In genomic region chr7:84040365-84040764, GRCh38 we compare ENCODE assay signal across 13 cellular contexts.
DNase-seq lines count a peak whose midpoint lies in the region; ATAC-seq and TF ChIP-seq lines count a peak whose summit lies in the region.
"Had no signal": no experiment of that assay in that cellular context is flagged by ENCODE, and none has a peak within 500 bp of the region (broad histone marks: within the 10 kb centered on the region; RNA-seq: fewer than 3 reads in every experiment).

No MANE protein-coding gene starts in this region.

- no peak overlapping the region for H3K14ac ChIP-seq in H9 (ENCODE audit: insufficient read depth, low read length)
- H3K14ac ChIP-seq in trophoblast cell (ENCODE audit: low read length) = no peak overlapping the region

- no peak overlapping the region for H2BK120ac ChIP-seq in H9 (ENCODE audit: low read depth, low read length, poor library complexity, severe bottlenecking)
- no peak overlapping the region for H2BK120ac ChIP-seq in trophoblast cell (ENCODE audit: insufficient read depth, low read length, poor library complexity)

- H3K9me3 ChIP-seq in H9 (ENCODE audit: control insufficient read depth, low read depth, low read length) (no peaks in the 10 kb centered on the region), trophoblast cell (ENCODE audit: insufficient read depth, low read depth, low read length) (no peaks in the 10 kb centered on the region)

- H3K18ac ChIP-seq in H9 (ENCODE audit: insufficient read length, low read depth, low read length) = no peak overlapping the region
- H3K18ac ChIP-seq in trophoblast cell (ENCODE audit: low read length) = no peak overlapping the region

- no peak overlapping the region for H2AK5ac ChIP-seq in H9 (ENCODE audit: insufficient read length, low read length)
- peak overlapping the region; percentile 26 for H2AK5ac ChIP-seq in trophoblast cell (ENCODE audit: low read length)

- no peak overlapping the region for H3K4me3 Mint-ChIP-seq in H9
- H3K4me3 Mint-ChIP-seq: activated naive CD8-positive, alpha-beta T cell; CD14-positive monocyte had no signal

- TF ChIP-seq CTCF in H9 (conservative IDR thresholded peaks at IDR 0.05) = no peak

- no peaks in the 10 kb centered on the region for H3K27me3 ChIP-seq in H9 (ENCODE audit: insufficient read depth, low read length)
- no peaks in the 10 kb centered on the region for H3K27me3 ChIP-seq in trophoblast cell (ENCODE audit: insufficient read depth, low read length)

- intact Hi-C loops in sciatic nerve (cut with DNase I) = no loop called here

- no CpG with 5 or more reads among the region's 3 CpGs for WGBS in H9 (ENCODE audit: extremely low coverage, insufficient read length, low lambda C conversion rate)
- WGBS in trophoblast cell (ENCODE audit: extremely low coverage, insufficient coverage, insufficient read length) = no CpG with 5 or more reads among the region's 3 CpGs

- DNase-seq in H9 = no peak
- DNase-seq in NCI-H526 (lab: John Stamatoyannopoulos, UW) = peak; percentile 94 to 97
- peak; percentile 81 for DNase-seq in ecto neural progenitor cell (ENCODE audit: low spot score)
- no peak for DNase-seq in trophoblast cell
- no peak for DNase-seq in sciatic nerve (ENCODE audit: low spot score)
- DNase-seq in NOMO-1 (lab: John Stamatoyannopoulos, UW; ENCODE audit: unreplicated experiment in 2 of 2) = no peak
- DNase-seq: cortex of kidney, NCI-H226 had no signal

- no peak overlapping the region for H2AFZ ChIP-seq in H9 (ENCODE audit: low read length)
- no peak overlapping the region for H2AFZ ChIP-seq in trophoblast cell (ENCODE audit: insufficient read depth, low read length, poor library complexity)

- H3K4ac ChIP-seq in H9 (ENCODE audit: low read depth, low read length) = no peak overlapping the region
- no peak overlapping the region for H3K4ac ChIP-seq in trophoblast cell (ENCODE audit: low read depth, low read length)

- H2BK20ac ChIP-seq in H9 (ENCODE audit: low read depth, low read length, poor library complexity, severe bottlenecking) = no peak overlapping the region

- H3K27me3 Mint-ChIP-seq in H9 (ENCODE audit: low read depth) = no peaks in the 10 kb centered on the region
- H3K27me3 Mint-ChIP-seq: activated naive CD8-positive, alpha-beta T cell had no signal

- no peak overlapping the region for H3K4me3 ChIP-seq in trophoblast cell (ENCODE audit: low read depth, low read length)
- H3K4me3 ChIP-seq: K562 had no signal

- H3K36me3 ChIP-seq in trophoblast cell (ENCODE audit: control insufficient read depth in 1 of 2, insufficient read depth in 2 of 2, low read length in 2 of 2) = no peaks in the 10 kb centered on the region

- H3K4me2 ChIP-seq in H9 (ENCODE audit: insufficient read depth, insufficient read length, low read length) = no peak overlapping the region
- no peak overlapping the region for H3K4me2 ChIP-seq in trophoblast cell (ENCODE audit: low read length)

- no peak overlapping the region for H3T11ph ChIP-seq in H9 (ENCODE audit: low read length)

- H4K91ac ChIP-seq in H9 (ENCODE audit: insufficient read length, low read depth, low read length) (no peak overlapping the region), trophoblast cell (ENCODE audit: low read depth, low read length) (peak overlapping the region; percentile 43)

- no peak overlapping the region for H4K12ac ChIP-seq in trophoblast cell (ENCODE audit: low read depth, low read length)

- H3K79me2 ChIP-seq in H9 (ENCODE audit: insufficient read depth, low read length) (no peaks in the 10 kb centered on the region), trophoblast cell (ENCODE audit: control insufficient read depth, insufficient read depth, low read length, poor library complexity) (no peaks in the 10 kb centered on the region)

- H3K4me1 Mint-ChIP-seq in H9 = peaks cover 7 to 21% of the 10 kb centered on the region in 2 experiments
- H3K4me1 Mint-ChIP-seq: CD14-positive monocyte had no signal

- no peaks in the 10 kb centered on the region for H4K20me1 ChIP-seq in H9 (ENCODE audit: control insufficient read depth, insufficient read depth, insufficient read length)

- H2BK12ac ChIP-seq in H9 (ENCODE audit: insufficient read length, low read depth, low read length) = no peak overlapping the region
- H2BK12ac ChIP-seq in trophoblast cell (ENCODE audit: low read length) = no peak overlapping the region

- H2BK5ac ChIP-seq in H9 (ENCODE audit: insufficient read length, low read length) = no peak overlapping the region
- peak overlapping the region; percentile 5 for H2BK5ac ChIP-seq in trophoblast cell (ENCODE audit: low read depth, low read length, poor library complexity)

- no peak overlapping the region for H3K27ac ChIP-seq in H9 (ENCODE audit: insufficient read length, low read depth, low read length)
- no peak overlapping the region for H3K27ac ChIP-seq in trophoblast cell (ENCODE audit: low read depth, low read length)

- H3K27ac Mint-ChIP-seq in H9 = peak overlapping the region; percentile 24 to 98 (median 54); a peak in 6 of 7 replicates
- H3K27ac Mint-ChIP-seq: activated naive CD8-positive, alpha-beta T cell; CD14-positive monocyte had no signal

- no peak overlapping the region for H3K9ac ChIP-seq in H9 (ENCODE audit: extremely low read depth, insufficient read length, low read length)
- H3K9ac ChIP-seq in trophoblast cell (ENCODE audit: low read length) = no peak overlapping the region

- no peak for ATAC-seq in GM21529 (IDR thresholded peaks at IDR 0.05; ENCODE audit: unreplicated experiment)
- no peak for ATAC-seq in sciatic nerve
- no peak for ATAC-seq in GM18519 (IDR thresholded peaks at IDR 0.05; ENCODE audit: low FRiP score, unreplicated experiment)
- ATAC-seq: K562 had no signal

- no peaks in the 10 kb centered on the region for H3K9me3 Mint-ChIP-seq in H9
- H3K9me3 Mint-ChIP-seq: CD14-positive monocyte had no signal

- no peak overlapping the region for H4K5ac ChIP-seq in H9 (ENCODE audit: insufficient read length, low read depth, low read length)

- H4K8ac ChIP-seq in H9 (replicated peaks; ENCODE audit: insufficient read length, low read depth, low read length) (no peak overlapping the region), trophoblast cell (ENCODE audit: low read depth, low read length) (no peak overlapping the region)

- H3K23me2 ChIP-seq in H9 (ENCODE audit: insufficient read length, low read depth, low read length, poor library complexity, severe bottlenecking) = no peaks in the 10 kb centered on the region

- no peak overlapping the region for H3K56ac ChIP-seq in H9 (ENCODE audit: insufficient read length, low read depth, low read length)

- H3K23ac ChIP-seq in H9 (ENCODE audit: insufficient read length, low read depth, low read length) (no peak overlapping the region), trophoblast cell (ENCODE audit: low read length) (no peak overlapping the region)

- no peak overlapping the region for H2BK15ac ChIP-seq in H9 (ENCODE audit: low read depth, low read length)

- peaks cover 0 to 18% (median 5%) of the 10 kb centered on the region in 3 experiments; a peak in 4 of 7 replicates for H3K36me3 Mint-ChIP-seq in H9 (ENCODE audit: insufficient read depth in 1 of 3, low read depth in 3 of 3)
- H3K36me3 Mint-ChIP-seq: activated naive CD8-positive, alpha-beta T cell; CD14-positive monocyte had no signal

- no peaks in the 10 kb centered on the region for H3K79me1 ChIP-seq in H9 (ENCODE audit: insufficient read depth, low read depth, low read length, poor library complexity, severe bottlenecking)
- peaks cover 1% of the 10 kb centered on the region for H3K79me1 ChIP-seq in trophoblast cell (ENCODE audit: low read length)

- H3K4me1 ChIP-seq in H9 (ENCODE audit: insufficient read depth, low read length) (no peaks in the 10 kb centered on the region), trophoblast cell (ENCODE audit: control insufficient read depth in 1 of 2, insufficient read depth in 2 of 2, low read length in 2 of 2) (peaks cover 0 to 2% of the 10 kb centered on the region in 2 experiments)

Comparison
In these comparisons a context has a peak if more than half of its experiments do, and no peak if none do; other contexts are left out.
1. DNase-seq: peak in NCI-H526 (2 of 2) and ecto neural progenitor cell (single experiment); none in H9 (single experiment), trophoblast cell (0 of 2), sciatic nerve (single experiment) and NOMO-1 (0 of 2).